Comparison of ENCODE assay signal across 15 cellular contexts in the genomic region with DNA sequence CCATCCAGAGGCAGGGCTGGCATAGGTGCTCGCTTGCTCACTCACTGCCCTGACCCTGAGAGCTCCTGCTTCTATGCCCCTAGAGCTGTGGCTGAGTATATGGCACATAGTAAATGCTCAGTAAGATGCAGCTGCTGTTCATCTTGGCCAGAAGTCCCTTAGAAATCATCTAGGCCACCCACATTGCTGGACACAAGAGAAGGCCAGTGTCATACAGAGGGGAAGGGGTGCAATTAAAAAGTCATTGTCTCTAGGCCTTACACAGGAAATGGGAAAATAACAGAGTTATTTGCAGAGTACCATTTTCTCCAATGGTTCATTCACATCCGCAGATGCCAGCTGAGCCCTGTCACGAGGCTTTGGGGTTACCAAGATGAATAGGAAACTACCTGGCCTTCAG.
DNase-seq lines count a peak whose midpoint lies in the region; ATAC-seq and TF ChIP-seq lines count a peak whose summit lies in the region.
"Had no signal": no experiment of that assay in that cellular context is flagged by ENCODE, and none has a peak within 500 bp of the region (broad histone marks: within the 10 kb centered on the region; RNA-seq: fewer than 3 reads in every experiment).

No MANE protein-coding gene starts in this region.

- ATAC-seq in GM18519 (IDR thresholded peaks at IDR 0.05; ENCODE audit: low FRiP score, unreplicated experiment) (no peak), HG03108 (IDR thresholded peaks at IDR 0.05; ENCODE audit: unreplicated experiment) (no peak)

- no peaks in the 10 kb centered on the region for H3K27me3 Mint-ChIP-seq in neural crest cell (ENCODE audit: low read depth)

- H3K4me3 ChIP-seq in left ventricle myocardium inferior (no peak overlapping the region), right atrium auricular region (no peak overlapping the region), SJSA1 (no peak overlapping the region)
- H3K4me3 ChIP-seq: BLaER1 had no signal

- H3K9me3 Mint-ChIP-seq in neural crest cell: peaks cover 8% of the 10 kb centered on the region
- H3K9me3 Mint-ChIP-seq: CD8-positive, alpha-beta memory T cell had no signal

- H3K9me3 ChIP-seq in left ventricle myocardium inferior (replicated peaks) (no peaks in the 10 kb centered on the region), right atrium auricular region (no peaks in the 10 kb centered on the region), SJSA1 (replicated peaks) (no peaks in the 10 kb centered on the region)
- H3K9me3 ChIP-seq: BLaER1, Caco-2 had no signal

- intact Hi-C loops in left ventricle myocardium inferior (cut with micrococcal nuclease): no loop called here

- H3K27ac ChIP-seq in left ventricle myocardium inferior (replicated peaks) (peak overlapping the region; percentile 40), right atrium auricular region (no peak overlapping the region), SJSA1 (no peak overlapping the region)
- H3K27ac ChIP-seq: BLaER1 had no signal

- H3K27me3 ChIP-seq in left ventricle myocardium inferior (ENCODE audit: low read depth) (no peaks in the 10 kb centered on the region), right atrium auricular region (no peaks in the 10 kb centered on the region), SJSA1 (replicated peaks) (no peaks in the 10 kb centered on the region)
- H3K27me3 ChIP-seq: BLaER1 had no signal

- DNase-seq in left ventricle myocardium inferior: no peak
- no peak for DNase-seq in right atrium auricular region (ENCODE audit: low spot score)
- DNase-seq in SJSA1 (ENCODE audit: low read depth in 1 of 2, low spot score in 2 of 2): peak; percentile 51 to 54
- DNase-seq in neural crest cell (ENCODE audit: low read depth, low spot score): no peak
- DNase-seq: AML-193; Caco-2; CD8-positive, alpha-beta memory T cell; DMS53; GF-D8; GOT3; H9; IMR-90 had no signal

- peaks cover 12% of the 10 kb centered on the region for H3K4me1 ChIP-seq in left ventricle myocardium inferior
- H3K4me1 ChIP-seq in right atrium auricular region: no peaks in the 10 kb centered on the region
- peaks cover 59% of the 10 kb centered on the region for H3K4me1 ChIP-seq in SJSA1 (replicated peaks)
- H3K4me1 ChIP-seq: Caco-2 had no signal

- no peak for TF ChIP-seq CTCF in left ventricle myocardium inferior (IDR thresholded peaks at IDR 0.05; ENCODE audit: borderline replicate concordance)
- TF ChIP-seq CTCF in right atrium auricular region (IDR thresholded peaks at IDR 0.05): no peak
- no peak for TF ChIP-seq CTCF in neural crest cell (conservative IDR thresholded peaks at IDR 0.05)

- H3K4me3 Mint-ChIP-seq in neural crest cell: no peak overlapping the region
- H3K4me3 Mint-ChIP-seq: CD8-positive, alpha-beta memory T cell; H9 had no signal

- H3K36me3 ChIP-seq in left ventricle myocardium inferior (no peaks in the 10 kb centered on the region), right atrium auricular region (no peaks in the 10 kb centered on the region), SJSA1 (no peaks in the 10 kb centered on the region)
- H3K36me3 ChIP-seq: BLaER1 had no signal

- peaks cover 5% of the 10 kb centered on the region for H3K36me3 Mint-ChIP-seq in neural crest cell (ENCODE audit: low read depth)

- H3K4me1 Mint-ChIP-seq in neural crest cell: peaks cover 6% of the 10 kb centered on the region

- H3K27ac Mint-ChIP-seq in neural crest cell (ENCODE audit: unreplicated experiment): peak overlapping the region; percentile 85

Comparison
In these comparisons a context has a peak if more than half of its experiments do, and no peak if none do; other contexts are left out.
1. DNase-seq: peak in SJSA1 (2 of 2); none in left ventricle myocardium inferior (single experiment), right atrium auricular region (single experiment) and neural crest cell (single experiment).